In genomic region chr16:3501783-3502400, GRCh38 we compare ENCODE assay signal across 8 cellular contexts. TPM values are rescaled to one million over a fixed set of nuclear protein-coding genes. Genes with fewer than 3 reads are reported as not detected.
DNase-seq lines count a peak whose midpoint lies in the region; ATAC-seq and TF ChIP-seq lines count a peak whose summit lies in the region.

No MANE protein-coding gene starts in this region.

- H3K36me3 Mint-ChIP-seq in IgD-negative memory B cell (peaks cover 8% of the 10 kb centered on the region), chondrocyte (ENCODE audit: low read depth) (peaks cover 5% of the 10 kb centered on the region), natural killer cell (no peaks in the 10 kb centered on the region)

- DNase-seq in chondrocyte (ENCODE audit: low spot score) = peak; percentile 19
- no peak for DNase-seq in natural killer cell
- no peak for DNase-seq in adrenal gland
- no peak for DNase-seq in G401 (ENCODE audit: low spot score)

- intact Hi-C loops in natural killer cell (cut with micrococcal nuclease) = loop anchor here (2.0 kb wide), 1 partner anchor 319 kb away; no protein-coding TSS in a partner anchor
- intact Hi-C loops in adrenal gland (cut with DNase I) = no loop called here

- peak overlapping the region; percentile 69 to 85 (median 81); a peak in 21 of 22 replicates for H3K9ac ChIP-seq in BLaER1 treated with 17β-estradiol and CSF1 and Interleukin-3, amounts not matched to agents 10 nM and 100 nM

- peak overlapping the region; percentile 70 to 92 (median 88) for H3K4me2 ChIP-seq in BLaER1 treated with 17β-estradiol and CSF1 and Interleukin-3, amounts not matched to agents 10 nM and 100 nM

- no peaks in the 10 kb centered on the region for H4K20me1 ChIP-seq in BLaER1 treated with 17β-estradiol and CSF1 and Interleukin-3, amounts not matched to agents 10 nM and 100 nM

- WGBS in adrenal gland, 4 donors = 81 to 86% (median 84%) methylated on average over 22 of the region's 22 CpGs

- peak overlapping the region; percentile 55 to 86 (median 74) for H3K4me3 ChIP-seq in BLaER1 treated with 17β-estradiol and CSF1 and Interleukin-3, amounts not matched to agents 10 nM and 100 nM
- H3K4me3 ChIP-seq in adrenal gland = peak overlapping the region in 2 of 4 donors; percentile 79 to 85

- H3K9me3 Mint-ChIP-seq in IgD-negative memory B cell (no peaks in the 10 kb centered on the region), chondrocyte (ENCODE audit: low read depth) (no peaks in the 10 kb centered on the region), natural killer cell (no peaks in the 10 kb centered on the region)

- peak overlapping the region in 2 of 11 experiments; percentile 78 to 79; a peak in 2 of 22 replicates for H3K27ac ChIP-seq in BLaER1 treated with 17β-estradiol and CSF1 and Interleukin-3, amounts not matched to agents 10 nM and 100 nM
- no peak overlapping the region for H3K27ac ChIP-seq in adrenal gland

- ATAC-seq in natural killer cell (no peak), HG02884 (IDR thresholded peaks at IDR 0.05; ENCODE audit: unreplicated experiment) (no peak), HG02798 (IDR thresholded peaks at IDR 0.05; ENCODE audit: poor library complexity, unreplicated experiment) (no peak)

- no peaks in the 10 kb centered on the region for H3K9me3 ChIP-seq in BLaER1 treated with 17β-estradiol and CSF1 and Interleukin-3, amounts not matched to agents 10 nM and 100 nM (replicated peaks in 1 of 11)
- no peaks in the 10 kb centered on the region for H3K9me3 ChIP-seq in adrenal gland (replicated peaks in 1 of 3)

- H3K27me3 Mint-ChIP-seq in IgD-negative memory B cell (no peaks in the 10 kb centered on the region), chondrocyte (ENCODE audit: low read depth) (no peaks in the 10 kb centered on the region), natural killer cell (ENCODE audit: low read depth in 2 of 2) (no peaks in the 10 kb centered on the region)

- H3K36me3 ChIP-seq in BLaER1 treated with 17β-estradiol and CSF1 and Interleukin-3, amounts not matched to agents 10 nM and 100 nM = peaks cover 8 to 25% (median 16%) of the 10 kb centered on the region in 11 experiments; a peak in 19 of 22 replicates
- peaks cover 0 to 13% of the 10 kb centered on the region in 2 donors for H3K36me3 ChIP-seq in adrenal gland (replicated peaks in 1 of 2)

- H3K4me3 Mint-ChIP-seq in IgD-negative memory B cell (peak overlapping the region in 3 of 4 donors; percentile 54 to 95 (median 84)), chondrocyte (ENCODE audit: unreplicated experiment) (peak overlapping the region; percentile 92), natural killer cell (peak overlapping the region; percentile 86)

- peaks cover 12 to 43% (median 24%) of the 10 kb centered on the region in 10 experiments for H3K4me1 ChIP-seq in BLaER1 treated with 17β-estradiol and CSF1 and Interleukin-3, amounts not matched to agents 10 nM and 100 nM
- peaks cover 15 to 19% of the 10 kb centered on the region in 2 donors for H3K4me1 ChIP-seq in adrenal gland (replicated peaks in 1 of 2)

- TF ChIP-seq CTCF in chondrocyte (IDR thresholded peaks at IDR 0.05) (no peak), natural killer cell (IDR thresholded peaks at IDR 0.05) (no peak), adrenal gland (IDR thresholded peaks at IDR 0.05) (no peak)

- no peak overlapping the region for H3K27ac Mint-ChIP-seq in IgD-negative memory B cell
- peak overlapping the region; percentile 80 for H3K27ac Mint-ChIP-seq in chondrocyte (ENCODE audit: unreplicated experiment)
- peak overlapping the region; percentile 87 to 92 for H3K27ac Mint-ChIP-seq in natural killer cell

- no peak for TF ChIP-seq POLR2A in adrenal gland (IDR thresholded peaks at IDR 0.05)

- no peaks in the 10 kb centered on the region for H3K27me3 ChIP-seq in BLaER1 treated with 17β-estradiol and CSF1 and Interleukin-3, amounts not matched to agents 10 nM and 100 nM
- no peaks in the 10 kb centered on the region for H3K27me3 ChIP-seq in adrenal gland

- in situ Hi-C loops in G401 (cut with HindIII; ENCODE audit: low sequenced_read_pairs) = no loop called here

- peaks cover 13 to 23% (median 14%) of the 10 kb centered on the region in 3 donors for H3K4me1 Mint-ChIP-seq in IgD-negative memory B cell
- H3K4me1 Mint-ChIP-seq in chondrocyte (ENCODE audit: low read depth) = peaks cover 26% of the 10 kb centered on the region
- H3K4me1 Mint-ChIP-seq in natural killer cell = peaks cover 25 to 38% of the 10 kb centered on the region in 2 donors

RNA-seq across cellular contexts. Expression of gene CLUAP1, which starts 1.1 kb away (rescaled TPM):
- polyA plus RNA-seq in IgD-negative memory B cell (3.9 TPM), adrenal gland (10 to 100 TPM in 1 of 3 donors, 1 to 10 TPM in 2; 6.9 to 42.8 (median 9.2) TPM)
- total RNA-seq in chondrocyte (19.3 to 21.8 TPM (median 20.6 TPM) in 3 replicates), natural killer cell (1 to 10 TPM; 4.0 to 6.2 (median 4.7) TPM), adrenal gland (10 to 100 TPM; 16.9 to 43.1 (median 20.4) TPM)
- total RNA-seq in G401 (2014; rRNA removed; shearing (Covaris generic)) = 15.6 and 24.5 TPM in 2 replicates

RNA-seq across cellular contexts. Expression of gene C16orf90, which starts 6.6 kb away (rescaled TPM):
- not detected for polyA plus RNA-seq in IgD-negative memory B cell
- not detected in 3 replicates for total RNA-seq in chondrocyte
- not detected for total RNA-seq in natural killer cell
- not detected for total RNA-seq in adrenal gland
- not detected for polyA plus RNA-seq in adrenal gland
- total RNA-seq in G401 (2014; rRNA removed; shearing (Covaris generic)) = not detected in 2 replicates

RNA-seq across cellular contexts. Expression of gene NAA60, which starts 58.4 kb away (rescaled TPM):
- polyA plus RNA-seq in IgD-negative memory B cell (36.5 TPM), adrenal gland (10 to 100 TPM; 67.5 to 96.3 (median 86.3) TPM)
- total RNA-seq in chondrocyte (46.5 to 51.1 TPM (median 47.2 TPM) in 3 replicates), natural killer cell (10 to 100 TPM; 45.1 to 69.0 (median 58.9) TPM), adrenal gland (10 to 100 TPM; 42.0 to 66.0 (median 51.5) TPM)
- 5.2 and 35.3 TPM in 2 replicates for total RNA-seq in G401 (2014; rRNA removed; shearing (Covaris generic))

RNA-seq across cellular contexts. Expression of gene ZNF597, which starts 58.6 kb away (rescaled TPM):
- polyA plus RNA-seq in IgD-negative memory B cell (1.0 TPM), adrenal gland (1 to 10 TPM; 1.2 to 2.9 (median 1.3) TPM)
- total RNA-seq in chondrocyte (2.0 to 2.7 TPM (median 2.5 TPM) in 3 replicates), natural killer cell (1 to 10 TPM; 1.8 to 3.5 (median 2.8) TPM), adrenal gland (1 to 10 TPM; 1.8 to 3.7 (median 2.8) TPM)
- 0.18 and 0.61 TPM in 2 replicates for total RNA-seq in G401 (2014; rRNA removed; shearing (Covaris generic))

Comparison
In these comparisons a context has a peak if more than half of its experiments do, and no peak if none do; other contexts are left out.
1. H3K27ac Mint-ChIP-seq: peak in chondrocyte (single experiment) and natural killer cell (2 of 2); none in IgD-negative memory B cell (0 of 3).
2. Peak in every context shown above with its lines, with median percentiles within 50 percentile points of each other: H3K4me3 Mint-ChIP-seq.